1 cellular context compared by ENCODE assay signal in genomic region chr20:3203315-3204123, GRCh38.
TF ChIP-seq lines count a peak whose summit lies in the region.

No MANE protein-coding gene starts in this region.

TF ChIP-seq in GM12878, 131 proteins besides CTCF, POLR2A, EP300 and RAD21:
- TF ChIP-seq CBFB (IDR thresholded peaks at IDR 0.05; ENCODE audit: low read depth) (peak; percentile 10; the same call in 1 of the 2 replicates), ATF3 (IDR thresholded peaks at IDR 0.05; ENCODE audit: borderline replicate concordance, extremely low read depth, low read depth, low read length) (no peak), YY1 (IDR thresholded peaks at IDR 0.05; ENCODE audit: low read depth, low read length) (0 out of 2 replicates have a peak, but pooled peaks have one; percentile 20), NKRF (conservative IDR thresholded peaks at IDR 0.05) (0 out of 2 replicates have a peak, but pooled peaks have one; percentile 15), IKZF2 (IDR thresholded peaks at IDR 0.05) (peak; percentile 40 to 41; a peak in 3 of 4 replicates), SIN3A (IDR thresholded peaks at IDR 0.05; ENCODE audit: low read depth, low read length) (peak; percentile 32; the same call in 1 of the 2 replicates), EED (IDR thresholded peaks at IDR 0.05; ENCODE audit: low read depth) (peak; percentile 43), ESRRA (IDR thresholded peaks at IDR 0.05; ENCODE audit: low read length) (no peak), RUNX3 (IDR thresholded peaks at IDR 0.05; ENCODE audit: low read length) (peak; percentile 7), SKIL (IDR thresholded peaks at IDR 0.05; ENCODE audit: low read depth, poor library complexity, severe bottlenecking) (no peak), EZH2 (IDR thresholded peaks at IDR 0.05; ENCODE audit: borderline replicate concordance, control insufficient read depth, low read depth, low read length) (no peak), ZNF207 (IDR thresholded peaks at IDR 0.05; ENCODE audit: borderline replicate concordance) (no peak)
TF ChIP-seq in GM12878: peak in this region for 7.
